ENCODE assay signal across 8 cellular contexts in genomic region chr9:129383005-129383414, GRCh38.
A peak's percentile ranks its signal among the peaks of the same experiment; 100 is the strongest.
DNase-seq lines count a peak whose midpoint lies in the region; ATAC-seq, FAIRE-seq and TF ChIP-seq lines count a peak whose summit lies in the region.

No MANE protein-coding gene starts in this region.

- no peaks in the 10 kb centered on the region for H3K9me3 ChIP-seq in CD8-positive, alpha-beta memory T cell (ENCODE audit: low read length)
- H3K9me3 ChIP-seq in HepG2 (ENCODE audit: low read length) (no peaks in the 10 kb centered on the region), thoracic aorta (no peaks in the 10 kb centered on the region)

- H3K27ac ChIP-seq in CD8-positive, alpha-beta memory T cell (ENCODE audit: low read depth, low read length), result peak overlapping the region; percentile 38
- H3K27ac ChIP-seq in HepG2 (ENCODE audit: extremely low read length, insufficient read depth, low read length) (no peak overlapping the region), thoracic aorta (peak overlapping the region; percentile 88 to 90)

- H3K9me3 Mint-ChIP-seq in CD8-positive, alpha-beta memory T cell, result no peaks in the 10 kb centered on the region
- H3K9me3 Mint-ChIP-seq in central memory CD8-positive, alpha-beta T cell, result no peaks in the 10 kb centered on the region

- CTCF ChIA-PET in CD8-positive, alpha-beta memory T cell (lab: Charles Lee), result interaction anchor here (0.7 to 2.1 kb wide), 19 partner anchors 9 to 252 kb away, joined by 3 to 10 read pairs (median 4); partner anchors contain the start of gene IER5L
- CTCF ChIA-PET in HepG2 (lab: Yijun Ruan, JAX; ENCODE audit: low intra/inter-chr PET ratio, low total read pairs), result no interaction called here

- H3K4me2 ChIP-seq in HepG2 (ENCODE audit: low read depth, low read length), result peak overlapping the region; percentile 27

- H3K4me3 Mint-ChIP-seq in CD8-positive, alpha-beta memory T cell, result peak overlapping the region; percentile 58 to 91 (median 78)
- H3K4me3 Mint-ChIP-seq in central memory CD8-positive, alpha-beta T cell, result peak overlapping the region; percentile 76

- WGBS in HepG2 (ENCODE audit: low lambda C conversion rate), result no CpG with 5 or more reads among the region's 14 CpGs

- TF ChIP-seq RAD21 in HepG2 (CRISPR knock-in tag; IDR thresholded peaks at IDR 0.05), result no peak

- H3K4me1 ChIP-seq in CD8-positive, alpha-beta memory T cell (ENCODE audit: insufficient read depth, low read length), result peaks cover 14% of the 10 kb centered on the region
- H3K4me1 ChIP-seq in HepG2 (ENCODE audit: insufficient read depth, low read length) (peaks cover 11% of the 10 kb centered on the region; the same call in 1 of the 2 replicates), thoracic aorta (ENCODE audit: control insufficient read depth in 1 of 2, low read depth in 2 of 2) (peaks cover 8 to 19% of the 10 kb centered on the region in 2 donors)

- H3K79me2 ChIP-seq in HepG2 (ENCODE audit: insufficient read depth, low read length), result no peaks in the 10 kb centered on the region

- no peak overlapping the region for H3K9ac ChIP-seq in HepG2 (ENCODE audit: insufficient read depth, low read depth, low read length)

- BruUV-seq in HepG2 (replicated peaks; lab: Mats Ljungman, UMichigan), result no TSS peak

- in situ Hi-C loops in HepG2 (cut with HindIII; ENCODE audit: extremely low pct_ligation_motif_present, low pct_unique_long_range_greater_than_20kb), result no loop called here

- H3K4me1 Mint-ChIP-seq in CD8-positive, alpha-beta memory T cell, result peaks cover 7 to 20% (median 9%) of the 10 kb centered on the region in 3 donors
- no peaks in the 10 kb centered on the region for H3K4me1 Mint-ChIP-seq in central memory CD8-positive, alpha-beta T cell

- no peak for TF ChIP-seq POLR2A in HepG2 (IDR thresholded peaks at IDR 0.05; ENCODE audit: insufficient read depth in 1 of 2, low read depth in 2 of 2, low read length in 2 of 2)

- peak overlapping the region; percentile 74 for H3K4me3 ChIP-seq in CD8-positive, alpha-beta memory T cell (ENCODE audit: low read length)
- H3K4me3 ChIP-seq in HepG2 (replicated peaks in 1 of 3; ENCODE audit: insufficient read depth in 1 of 3, low read depth in 2 of 3, low read length in 3 of 3) (peak overlapping the region in 1 of 3 experiments; percentile 16; a peak in 1 of 6 replicates), thoracic aorta (peak overlapping the region; percentile 78)

- H3K36me3 Mint-ChIP-seq in CD8-positive, alpha-beta memory T cell, result no peaks in the 10 kb centered on the region
- peaks cover 5% of the 10 kb centered on the region for H3K36me3 Mint-ChIP-seq in central memory CD8-positive, alpha-beta T cell (ENCODE audit: insufficient read depth)

- H3K27me3 ChIP-seq in CD8-positive, alpha-beta memory T cell (ENCODE audit: insufficient read depth, low read length, poor library complexity, severe bottlenecking), result no peaks in the 10 kb centered on the region
- H3K27me3 ChIP-seq in HepG2 (ENCODE audit: control insufficient read depth in 1 of 2, insufficient read depth in 2 of 2, low read length in 2 of 2) (peaks cover 4 to 15% of the 10 kb centered on the region in 2 experiments; a peak in 4 of 5 replicates), thoracic aorta (replicated peaks; ENCODE audit: insufficient read depth) (no peaks in the 10 kb centered on the region)

- no peak for FAIRE-seq in HepG2 (lab: Jason Lieb, UNC)
- FAIRE-seq in HTR-8/SVneo (lab: Jason Lieb, UNC), result no peak

- TF ChIP-seq EP300 in HepG2 (IDR thresholded peaks at IDR 0.05; ENCODE audit: low read depth in 2 of 2, low read length in 2 of 2) (no peak), HepG2 (CRISPR knock-in tag; IDR thresholded peaks at IDR 0.05; ENCODE audit: borderline replicate concordance) (no peak)

- intact Hi-C loops in HepG2 (cut with micrococcal nuclease; ENCODE audit: unreplicated experiment), result no loop called here

- no peak for DNase-seq in CD8-positive, alpha-beta memory T cell
- DNase-seq in NCI-H1417 (lab: John Stamatoyannopoulos, UW) (peak; percentile 7 to 90 (median 87)), HepG2 (ENCODE audit: low spot score) (no peak), thoracic aorta (ENCODE audit: low spot score) (no peak), HTR-8/SVneo (ENCODE audit: insufficient read length, low spot score) (no peak), cortex of kidney (lab: John Stamatoyannopoulos, UW) (no peak)
- DNase-seq in central memory CD8-positive, alpha-beta T cell (ENCODE audit: low spot score in 2 of 2), result no peak

- H2AFZ ChIP-seq in HepG2 (ENCODE audit: low read length), result no peak overlapping the region

- H3K27ac Mint-ChIP-seq in CD8-positive, alpha-beta memory T cell, result peak overlapping the region in 3 of 8 donors; percentile 29 to 95 (median 79)
- H3K27ac Mint-ChIP-seq in central memory CD8-positive, alpha-beta T cell (ENCODE audit: low read depth), result peak overlapping the region; percentile 89

- TF ChIP-seq CTCF in HepG2 (CRISPR knock-in tag; IDR thresholded peaks at IDR 0.05), result no peak
- no peak for TF ChIP-seq CTCF in thoracic aorta (IDR thresholded peaks at IDR 0.05)

- POLR2A ChIA-PET in CD8-positive, alpha-beta memory T cell (lab: Charles Lee), result interaction anchor here (0.7 to 2.1 kb wide), 9 partner anchors 30 to 243 kb away, joined by 3 to 13 read pairs (median 3); partner anchors contain the start of gene IER5L
- POLR2A ChIA-PET in HepG2 (lab: Yijun Ruan, JAX), result interaction anchor here (0.7 kb wide), 1 partner anchor 200 kb away, joined by 3 read pairs; no protein-coding TSS in a partner anchor

- no peaks in the 10 kb centered on the region for H4K20me1 ChIP-seq in HepG2 (ENCODE audit: insufficient read depth, low read length)

- H3K36me3 ChIP-seq in CD8-positive, alpha-beta memory T cell (ENCODE audit: insufficient read depth, low read length), result no peaks in the 10 kb centered on the region
- H3K36me3 ChIP-seq in HepG2 (replicated peaks in 1 of 2; ENCODE audit: control insufficient read depth in 1 of 2, insufficient read depth in 2 of 2, low read length in 2 of 2) (no peaks in the 10 kb centered on the region), thoracic aorta (no peaks in the 10 kb centered on the region)

- no peaks in the 10 kb centered on the region for H3K27me3 Mint-ChIP-seq in CD8-positive, alpha-beta memory T cell
- H3K27me3 Mint-ChIP-seq in central memory CD8-positive, alpha-beta T cell, result no peaks in the 10 kb centered on the region

- no peak for ATAC-seq in central memory CD8-positive, alpha-beta T cell (replicated peaks; ENCODE audit: extremely low read depth, poor library complexity, severe bottlenecking)
- ATAC-seq in HepG2 (peak; percentile 74), thoracic aorta (ENCODE audit: insufficient number of reproducible peaks, low FRiP score, low read depth) (peak; percentile 39), HG02938 (IDR thresholded peaks at IDR 0.05; ENCODE audit: unreplicated experiment) (no peak)

TF ChIP-seq in HepG2, 621 proteins besides CTCF, POLR2A, EP300 and RAD21 (continues in another document):
- TF ChIP-seq ZNF296 (CRISPR knock-in tag; conservative IDR thresholded peaks at IDR 0.05), result 0 out of 2 replicates have a peak, but pooled peaks have one; percentile 47
- TF ChIP-seq ZSCAN25 (CRISPR knock-in tag; IDR thresholded peaks at IDR 0.05), result peak; percentile 72; the same call in 1 of the 2 replicates
- TF ChIP-seq PATZ1 (CRISPR knock-in tag; IDR thresholded peaks at IDR 0.05), result peak; percentile 24; the same call in 1 of the 2 replicates
- peak; percentile 12; the same call in 1 of the 2 replicates for TF ChIP-seq KDM2A (CRISPR knock-in tag; IDR thresholded peaks at IDR 0.05; ENCODE audit: borderline replicate concordance, low read depth)
- no peak for TF ChIP-seq HDAC1 (CRISPR knock-in tag; IDR thresholded peaks at IDR 0.05)
- peak; percentile 47 for TF ChIP-seq ZNF687 (CRISPR knock-in tag; IDR thresholded peaks at IDR 0.05)

Comparison
In these comparisons a context has a peak if more than half of its experiments do, and no peak if none do; other contexts are left out.
1. DNase-seq: peak in NCI-H1417 (3 of 3); none in CD8-positive, alpha-beta memory T cell (0 of 5), central memory CD8-positive, alpha-beta T cell (0 of 2), HepG2 (single experiment), thoracic aorta (single experiment), HTR-8/SVneo (single experiment) and cortex of kidney (single experiment).
2. ATAC-seq: peak in HepG2 (single experiment) and thoracic aorta (single experiment); none in central memory CD8-positive, alpha-beta T cell (single experiment) and HG02938 (single experiment).